1 cellular context compared by ENCODE assay signal in the genomic region with DNA sequence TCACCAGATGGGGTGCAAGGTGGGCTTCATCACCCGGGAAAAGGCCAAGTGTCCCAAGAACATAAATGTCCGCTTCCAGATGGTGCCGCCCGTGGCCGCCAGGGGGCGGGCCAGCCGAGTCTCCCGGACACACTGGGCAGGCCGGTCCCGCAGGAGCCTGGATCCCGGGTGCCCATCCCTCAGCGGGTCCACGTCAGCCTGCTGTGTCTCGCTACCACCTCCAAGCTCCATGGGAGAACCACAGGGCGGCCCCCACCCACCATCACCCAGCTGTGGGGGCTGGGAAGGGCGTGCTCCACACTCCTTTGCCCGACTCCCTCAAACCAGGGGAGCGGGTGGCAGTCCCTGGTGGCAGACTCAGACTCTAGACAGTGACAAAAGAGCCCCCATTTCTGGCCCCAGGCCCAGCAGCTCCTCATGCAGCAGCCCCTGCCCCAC.
A peak's percentile ranks its signal among the peaks of the same experiment; 100 is the strongest.
TF ChIP-seq lines count a peak whose summit lies in the region.

No MANE protein-coding gene starts in this region.

TF ChIP-seq in IMR-90, 13 proteins besides CTCF, POLR2A, EP300 and RAD21:
- TF ChIP-seq, protein P1, sequence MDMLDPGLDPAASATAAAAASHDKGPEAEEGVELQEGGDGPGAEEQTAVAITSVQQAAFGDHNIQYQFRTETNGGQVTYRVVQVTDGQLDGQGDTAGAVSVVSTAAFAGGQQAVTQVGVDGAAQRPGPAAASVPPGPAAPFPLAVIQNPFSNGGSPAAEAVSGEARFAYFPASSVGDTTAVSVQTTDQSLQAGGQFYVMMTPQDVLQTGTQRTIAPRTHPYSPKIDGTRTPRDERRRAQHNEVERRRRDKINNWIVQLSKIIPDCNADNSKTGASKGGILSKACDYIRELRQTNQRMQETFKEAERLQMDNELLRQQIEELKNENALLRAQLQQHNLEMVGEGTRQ (IDR thresholded peaks at IDR 0.05; ENCODE audit: low read depth, low read length): no peak
- TF ChIP-seq CHD1 (IDR thresholded peaks at IDR 0.05; ENCODE audit: low read depth, low read length) (no peak), MXI1 (IDR thresholded peaks at IDR 0.05; ENCODE audit: borderline replicate concordance, low read depth, low read length) (no peak), MAZ (IDR thresholded peaks at IDR 0.05; ENCODE audit: borderline replicate concordance, low read depth, low read length) (peak; percentile 53; the same call in 1 of the 2 replicates), NFE2L2 (IDR thresholded peaks at IDR 0.05; ENCODE audit: low read depth, low read length) (no peak), CEBPB (IDR thresholded peaks at IDR 0.05; ENCODE audit: low read depth, low read length) (no peak), FOS (IDR thresholded peaks at IDR 0.05; ENCODE audit: low read depth, low read length) (no peak), SMC3 (IDR thresholded peaks at IDR 0.05; ENCODE audit: low read depth, low read length) (peak; percentile 88)
